20 cellular contexts compared by ENCODE assay signal in the genomic region with DNA sequence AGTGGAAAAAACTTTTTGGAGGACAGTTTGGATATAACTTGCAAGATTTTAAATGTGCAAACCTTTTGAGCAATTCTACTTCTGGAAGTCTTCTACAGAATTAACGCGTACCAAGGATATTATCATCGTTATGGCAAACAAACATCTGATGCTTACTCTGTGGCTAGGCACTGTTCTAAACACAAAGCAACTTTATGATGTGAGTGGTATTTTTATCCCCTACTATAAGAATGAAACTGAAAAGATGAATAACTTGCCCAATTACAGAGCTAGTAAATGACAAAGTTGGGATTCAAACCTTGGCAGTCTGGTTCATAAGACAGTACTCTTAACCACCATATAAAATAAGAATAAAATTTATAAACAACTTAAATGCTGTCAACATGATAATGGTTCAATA. TPM values are rescaled to one million over a fixed set of nuclear protein-coding genes. Genes with fewer than 3 reads are reported as not detected.
DNase-seq lines count a peak whose midpoint lies in the region; ATAC-seq and TF ChIP-seq lines count a peak whose summit lies in the region.
"Had no signal": no experiment of that assay in that cellular context is flagged by ENCODE, and none has a peak within 500 bp of the region (broad histone marks: within the 10 kb centered on the region; RNA-seq: fewer than 3 reads in every experiment).

No MANE protein-coding gene starts in this region.

- ATAC-seq in GM18873 (IDR thresholded peaks at IDR 0.05; ENCODE audit: low FRiP score, unreplicated experiment) (peak; percentile 63), HG02981 (IDR thresholded peaks at IDR 0.05; ENCODE audit: unreplicated experiment) (peak; percentile 44), HG03442 (IDR thresholded peaks at IDR 0.05; ENCODE audit: unreplicated experiment) (peak; percentile 63), left cardiac atrium (no peak), HG03135 (IDR thresholded peaks at IDR 0.05; ENCODE audit: unreplicated experiment) (no peak)

- H3K27me3 ChIP-seq in BE2C, result no peaks in the 10 kb centered on the region
- H3K27me3 ChIP-seq: Peyer's patch had no signal

- H3K4me3 ChIP-seq in BE2C (ENCODE audit: low read depth, low read length), result no peak overlapping the region
- H3K4me3 ChIP-seq: Peyer's patch, SJSA1 had no signal

- H3K9me3 ChIP-seq in BE2C, result no peaks in the 10 kb centered on the region
- H3K9me3 ChIP-seq: Peyer's patch, SJSA1 had no signal

- H3K36me3 ChIP-seq in BE2C, result no peaks in the 10 kb centered on the region
- H3K36me3 ChIP-seq: Peyer's patch, SJSA1 had no signal

- intact Hi-C loops in left cardiac atrium (cut with DNase I), result no loop called here

- no peaks in the 10 kb centered on the region for H3K4me1 ChIP-seq in BE2C
- H3K4me1 ChIP-seq: Peyer's patch, SJSA1 had no signal

- no peak for DNase-seq in left cardiac atrium
- no peak for DNase-seq in NCI-H1930 (lab: John Stamatoyannopoulos, UW)
- no peak for DNase-seq in BE2C
- DNase-seq: ACHN, AML-193, DND-41, H9, NCI-H1436, NCI-H2029, NCI-H526, Peyer's patch, SW 1271, T-helper 2 cell had no signal

- TF ChIP-seq CTCF in BE2C (IDR thresholded peaks at IDR 0.05; ENCODE audit: low read depth, low read length), result no peak

RNA-seq across cellular contexts. Expression of gene ASZ1, which starts 15.8 kb away (rescaled TPM):
- total RNA-seq in left cardiac atrium, result not detected
- 0.15 TPM for polyA plus RNA-seq in BE2C (2012; ENCODE audit: insufficient read depth, insufficient read length, low read depth)
- total RNA-seq: G401, H9, HT1080, Peyer's patch, SJSA1 had no signal

Comparison
In these comparisons a context has a peak if more than half of its experiments do, and no peak if none do; other contexts are left out.
1. ATAC-seq: peak in GM18873 (single experiment), HG02981 (single experiment) and HG03442 (single experiment); none in left cardiac atrium (0 of 2) and HG03135 (single experiment).